17 cellular contexts compared by ENCODE assay signal in the genomic region with DNA sequence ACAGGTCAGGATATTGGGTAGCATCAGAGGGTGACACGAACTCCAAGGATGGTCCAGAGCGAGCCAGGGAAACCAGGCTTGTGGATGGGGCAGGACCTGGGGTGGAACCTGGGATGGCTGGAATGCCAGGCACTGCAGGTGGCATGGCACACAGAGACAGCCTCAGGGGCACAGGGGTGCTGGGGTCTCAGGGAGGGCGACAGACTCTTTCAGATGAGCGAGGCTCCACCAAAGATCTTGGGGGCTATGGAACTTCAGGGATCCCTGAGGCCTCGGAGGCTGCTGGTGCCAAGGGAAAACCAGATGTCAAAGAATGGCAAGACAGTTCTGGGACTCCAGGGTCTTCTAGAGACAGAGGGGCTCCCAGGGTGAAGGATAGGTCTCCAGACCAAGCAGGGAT. TPM values are rescaled to one million over a fixed set of nuclear protein-coding genes. Genes with fewer than 3 reads are reported as not detected.
DNase-seq lines count a peak whose midpoint lies in the region; ATAC-seq and TF ChIP-seq lines count a peak whose summit lies in the region.
"Had no signal": no experiment of that assay in that cellular context is flagged by ENCODE, and none has a peak within 500 bp of the region (broad histone marks: within the 10 kb centered on the region; RNA-seq: fewer than 3 reads in every experiment).

No MANE protein-coding gene starts in this region.

- WGBS in spleen, 5 donors, result 77 to 93% (median 87%) methylated on average over 5 of the region's 5 CpGs

- peak; percentile 26 for DNase-seq in activated CD4-positive, CD25-positive, alpha-beta regulatory T cell treated with anti-CD3 and anti-CD28 coated beads, Interleukin-2, amount 50 U/mL, for 72 hours
- DNase-seq in activated CD4-positive, CD25-positive, alpha-beta regulatory T cell (lab: John Stamatoyannopoulos, UW), result no peak
- peak; percentile 47 for DNase-seq in mesenteric fat pad (ENCODE audit: low spot score)
- DNase-seq in spleen, result peak; percentile 38
- DNase-seq: CD8-positive, alpha-beta T cell; COR-L47; DMS153; DND-41; GDM1 had no signal

- intact Hi-C loops in spleen (cut with DNase I; ENCODE audit: low total_unique reads), result no loop called here

- no peaks in the 10 kb centered on the region for H3K4me1 Mint-ChIP-seq in activated T-helper 17 cell treated with anti-CD3 and anti-CD28 coated beads, Interleukin-2, amount 50 U/mL, for 72 hours
- H3K4me1 Mint-ChIP-seq: CD14-positive monocyte had no signal

- peaks cover 0 to 23% (median 0%) of the 10 kb centered on the region in 7 donors for H3K27me3 ChIP-seq in spleen (replicated peaks in 1 of 7)

- peaks cover 22% of the 10 kb centered on the region for H3K27me3 Mint-ChIP-seq in activated T-helper 17 cell treated with anti-CD3 and anti-CD28 coated beads, Interleukin-2, amount 50 U/mL, for 72 hours

- H3K36me3 Mint-ChIP-seq in activated T-helper 17 cell treated with anti-CD3 and anti-CD28 coated beads, Interleukin-2, amount 50 U/mL, for 72 hours (ENCODE audit: low read depth), result no peaks in the 10 kb centered on the region
- H3K36me3 Mint-ChIP-seq: CD14-positive monocyte; CD8-positive, alpha-beta T cell had no signal

- TF ChIP-seq POLR2A in spleen (IDR thresholded peaks at IDR 0.05), result no peak

- peak overlapping the region; percentile 10 for H3K27ac Mint-ChIP-seq in activated T-helper 17 cell treated with anti-CD3 and anti-CD28 coated beads, Interleukin-2, amount 50 U/mL, for 72 hours
- H3K27ac Mint-ChIP-seq: CD14-positive monocyte; CD8-positive, alpha-beta T cell had no signal

- no peaks in the 10 kb centered on the region for H3K36me3 ChIP-seq in spleen
- H3K36me3 ChIP-seq: HAP-1 had no signal

- no peak for ATAC-seq in activated T-helper 17 cell treated with anti-CD3 and anti-CD28 coated beads, Interleukin-2, amount 50 U/mL, for 72 hours (replicated peaks)
- ATAC-seq in GM19463 (IDR thresholded peaks at IDR 0.05; ENCODE audit: unreplicated experiment) (no peak), GM18870 (IDR thresholded peaks at IDR 0.05; ENCODE audit: unreplicated experiment) (no peak)
- ATAC-seq: CD8-positive, alpha-beta T cell had no signal

- H3K4me3 Mint-ChIP-seq in activated T-helper 17 cell treated with anti-CD3 and anti-CD28 coated beads, Interleukin-2, amount 50 U/mL, for 72 hours, result no peak overlapping the region
- H3K4me3 Mint-ChIP-seq: CD14-positive monocyte; CD8-positive, alpha-beta T cell had no signal

- no peak for TF ChIP-seq CTCF in spleen (IDR thresholded peaks at IDR 0.05 in 8 of 11, conservative IDR thresholded peaks at IDR 0.05 in 3 of 11)

- H3K9me3 ChIP-seq in spleen, result no peaks in the 10 kb centered on the region
- H3K9me3 ChIP-seq: HAP-1 had no signal

- no peak overlapping the region for H3K27ac ChIP-seq in spleen
- H3K27ac ChIP-seq: 22Rv1 had no signal

- no peak overlapping the region for H3K4me3 ChIP-seq in spleen
- H3K4me3 ChIP-seq: HAP-1 had no signal

- no peaks in the 10 kb centered on the region for H3K9me3 Mint-ChIP-seq in activated T-helper 17 cell treated with anti-CD3 and anti-CD28 coated beads, Interleukin-2, amount 50 U/mL, for 72 hours
- H3K9me3 Mint-ChIP-seq: CD8-positive, alpha-beta T cell had no signal

- no peaks in the 10 kb centered on the region for H3K4me1 ChIP-seq in spleen
- H3K4me1 ChIP-seq: HAP-1 had no signal

RNA-seq across cellular contexts. Expression of gene IGFN1, which starts 21.4 kb away (rescaled TPM):
- under 1 TPM in 1 of 2 donors, not detected in 1; 0.21 TPM for total RNA-seq in activated T-helper 17 cell treated with anti-CD3 and anti-CD28 coated beads, Interleukin-2, amount 50 U/mL, for 72 hours
- total RNA-seq in mesenteric fat pad (not detected), spleen (not detected)
- polyA plus RNA-seq in spleen, result under 1 TPM; 0.02 to 0.03 (median 0.02) TPM
- total RNA-seq: CD8-positive, alpha-beta T cell; H1 had no signal
- polyA plus RNA-seq: BJ, CD14-positive monocyte, H1 had no signal

RNA-seq across cellular contexts. Expression of gene TMEM9, which starts 57.8 kb away (rescaled TPM):
- 10 to 100 TPM; 19.5 to 25.7 TPM for total RNA-seq in activated T-helper 17 cell treated with anti-CD3 and anti-CD28 coated beads, Interleukin-2, amount 50 U/mL, for 72 hours
- 29.2 TPM for total RNA-seq in mesenteric fat pad
- total RNA-seq in spleen, result 10 to 100 TPM; 21.5 to 50.3 (median 33.9) TPM
- 10 to 100 TPM; 28.2 to 39.8 (median 35.6) TPM for polyA plus RNA-seq in spleen

Comparison
In these comparisons a context has a peak if more than half of its experiments do, and no peak if none do; other contexts are left out.
1. DNase-seq: peak in activated CD4-positive, CD25-positive, alpha-beta regulatory T cell treated with anti-CD3 and anti-CD28 coated beads, Interleukin-2, amount 50 U/mL, for 72 hours (single experiment), mesenteric fat pad (single experiment) and spleen (single experiment); none in activated CD4-positive, CD25-positive, alpha-beta regulatory T cell (0 of 4).